10 cellular contexts compared by ENCODE assay signal in genomic region chr10:110865804-110866482, GRCh38. TPM values are rescaled to one million over a fixed set of nuclear protein-coding genes. Genes with fewer than 3 reads are reported as not detected.
DNase-seq lines count a peak whose midpoint lies in the region; ATAC-seq and TF ChIP-seq lines count a peak whose summit lies in the region.
"Had no signal": no experiment of that assay in that cellular context is flagged by ENCODE, and none has a peak within 500 bp of the region (broad histone marks: within the 10 kb centered on the region; RNA-seq: fewer than 3 reads in every experiment).

No MANE protein-coding gene starts in this region.

- H3K9me3 ChIP-seq in gastrocnemius medialis: no peaks in the 10 kb centered on the region
- no peaks in the 10 kb centered on the region for H3K9me3 ChIP-seq in HAP-1

- TF ChIP-seq CTCF in choroid plexus epithelial cell (conservative IDR thresholded peaks at IDR 0.05; ENCODE audit: low read depth, low read length) (no peak), gastrocnemius medialis (IDR thresholded peaks at IDR 0.05 in 4 of 5, conservative IDR thresholded peaks at IDR 0.05 in 1 of 5) (no peak)

- intact Hi-C loops in gastrocnemius medialis (cut with DNase I; ENCODE audit: low total_unique reads): no loop called here

- H3K27ac ChIP-seq in gastrocnemius medialis: peak overlapping the region in 3 of 4 donors; percentile 59 to 66 (median 61)

- no peaks in the 10 kb centered on the region for H3K36me3 ChIP-seq in gastrocnemius medialis
- no peaks in the 10 kb centered on the region for H3K36me3 ChIP-seq in HAP-1 (replicated peaks)

- peak; percentile 59 for DNase-seq in LHCN-M2 (ENCODE audit: low read depth)
- DNase-seq in choroid plexus epithelial cell (ENCODE audit: low read depth): peak; percentile 40
- DNase-seq in gastrocnemius medialis: no peak
- no peak for DNase-seq in NCI-H2171 (lab: John Stamatoyannopoulos, UW)
- DNase-seq in HAP-1 (ENCODE audit: low spot score in 2 of 2): no peak
- DNase-seq in GM03348 (ENCODE audit: low spot score): no peak
- no peak for DNase-seq in AG08396 (ENCODE audit: low spot score)
- DNase-seq: activated CD4-positive, alpha-beta T cell treated with anti-CD3 and anti-CD28 coated beads, Interleukin-2, amount 50 U/mL, for 48 hours had no signal

- no peak overlapping the region for H3K4me3 ChIP-seq in choroid plexus epithelial cell (ENCODE audit: low read depth, low read length)
- H3K4me3 ChIP-seq in gastrocnemius medialis: no peak overlapping the region
- H3K4me3 ChIP-seq in HAP-1: no peak overlapping the region
- H3K4me3 ChIP-seq: lung had no signal

- no peak for TF ChIP-seq POLR2A in gastrocnemius medialis (IDR thresholded peaks at IDR 0.05)

- H3K4me1 ChIP-seq in gastrocnemius medialis (peaks cover 0 to 19% of the 10 kb centered on the region in 2 donors), HAP-1 (peaks cover 13% of the 10 kb centered on the region)

- ATAC-seq in GM18517 (IDR thresholded peaks at IDR 0.05; ENCODE audit: unreplicated experiment): peak; percentile 30
- ATAC-seq in gastrocnemius medialis: no peak

- in situ Hi-C loops in gastrocnemius medialis (cut with MboI; ENCODE audit: low sequenced_read_pairs in 4 of 4) (no loop called here), HAP-1 (cut with MboI; ENCODE audit: low sequenced_read_pairs) (no loop called here)

- H3K27me3 ChIP-seq in gastrocnemius medialis (no peaks in the 10 kb centered on the region), HAP-1 (ENCODE audit: low read depth) (no peaks in the 10 kb centered on the region; the same call in 1 of the 2 replicates)

RNA-seq across cellular contexts. Expression of gene PDCD4, which starts 5.8 kb away (rescaled TPM):
- total RNA-seq in LHCN-M2 (2014; rRNA removed) (17.7 and 40.0 TPM in 2 replicates), gastrocnemius medialis (10 to 100 TPM in 1 of 4 donors, 1 to 10 TPM in 3; 6.4 to 15.6 (median 9.8) TPM)
- 58.7 TPM for polyA plus RNA-seq in LHCN-M2 (2012)

RNA-seq across cellular contexts. Expression of gene BBIP1, which starts 53.0 kb away (rescaled TPM):
- total RNA-seq in LHCN-M2 (2014; rRNA removed): 23.1 and 27.8 TPM in 2 replicates
- 22.5 TPM for polyA plus RNA-seq in LHCN-M2 (2012)
- 10 to 100 TPM in 3 of 4 donors, 1 to 10 TPM in 1; 8.9 to 15.3 (median 11.7) TPM for total RNA-seq in gastrocnemius medialis

RNA-seq across cellular contexts. Expression of gene SHOC2, which starts 53.5 kb away (rescaled TPM):
- total RNA-seq in LHCN-M2 (2014; rRNA removed) (28.9 and 36.2 TPM in 2 replicates), gastrocnemius medialis (10 to 100 TPM; 35.3 to 51.5 (median 43.5) TPM)
- polyA plus RNA-seq in LHCN-M2 (2012): 16.0 TPM

Comparison
In these comparisons a context has a peak if more than half of its experiments do, and no peak if none do; other contexts are left out.
1. DNase-seq: peak in LHCN-M2 (single experiment) and choroid plexus epithelial cell (single experiment); none in gastrocnemius medialis (0 of 2), NCI-H2171 (single experiment), HAP-1 (0 of 2), GM03348 (single experiment) and AG08396 (single experiment).